In genomic region chr1:36981771-36982622, GRCh38 we compare ENCODE assay signal across 1 cellular context.
TF ChIP-seq lines count a peak whose summit lies in the region.

No MANE protein-coding gene starts in this region.

TF ChIP-seq in H1, 55 proteins besides CTCF, POLR2A, EP300 and RAD21:
- TF ChIP-seq FOSL1 (IDR thresholded peaks at IDR 0.05; ENCODE audit: insufficient read depth, low read depth, low read length) (no peak), CEBPB (IDR thresholded peaks at IDR 0.05; ENCODE audit: low read depth, low read length) (no peak), ZNF274 (IDR thresholded peaks at IDR 0.05; ENCODE audit: borderline replicate concordance, extremely low read depth, low read length) (no peak), CREB1 (IDR thresholded peaks at IDR 0.05) (no peak), HDAC2 (IDR thresholded peaks at IDR 0.05; ENCODE audit: borderline replicate concordance in 1 of 2, low read depth in 2 of 2, low read length in 2 of 2) (no peak), GABPA (IDR thresholded peaks at IDR 0.05; ENCODE audit: borderline replicate concordance, insufficient read depth, low read length) (no peak), RNF2 (IDR thresholded peaks at IDR 0.05; ENCODE audit: borderline replicate concordance, low read depth, low read length, missing control alignments, poor library complexity, severe bottlenecking) (no peak)
TF ChIP-seq in H1: peak in this region for 0.
